Comparison of ENCODE assay signal across 2 cellular contexts in the genomic region with DNA sequence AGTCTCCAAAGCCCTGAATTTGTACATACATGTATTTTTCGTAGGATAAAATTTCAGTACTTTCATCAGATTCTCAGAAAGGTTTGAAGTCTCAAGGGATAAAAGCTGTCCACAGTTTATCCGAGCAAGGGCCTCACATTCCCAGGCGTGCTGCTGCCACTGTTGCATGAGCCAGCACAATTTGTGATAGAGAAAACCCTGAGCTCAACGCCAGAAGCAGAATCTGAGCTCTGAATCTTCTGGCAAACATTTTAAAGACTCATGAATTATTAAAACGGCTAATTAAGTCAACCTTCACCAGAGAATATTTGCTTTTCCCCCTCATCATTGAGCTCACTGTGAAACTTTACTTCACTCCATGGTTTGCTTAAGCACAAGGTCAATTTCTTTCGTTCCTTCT.
TF ChIP-seq lines count a peak whose summit lies in the region.

No MANE protein-coding gene starts in this region.

TF ChIP-seq in HEK293, 187 proteins besides CTCF, POLR2A, EP300 and RAD21 (continued from another document):
- no peak for TF ChIP-seq ZNF501 (tag by site-specific recombination; IDR thresholded peaks at IDR 0.05)
- TF ChIP-seq ZFHX2 (tag by site-specific recombination; conservative IDR thresholded peaks at IDR 0.05), result no peak

TF ChIP-seq in WTC11, 78 proteins besides CTCF, POLR2A, EP300 and RAD21 (continued from another document):
- TF ChIP-seq, protein P1, sequence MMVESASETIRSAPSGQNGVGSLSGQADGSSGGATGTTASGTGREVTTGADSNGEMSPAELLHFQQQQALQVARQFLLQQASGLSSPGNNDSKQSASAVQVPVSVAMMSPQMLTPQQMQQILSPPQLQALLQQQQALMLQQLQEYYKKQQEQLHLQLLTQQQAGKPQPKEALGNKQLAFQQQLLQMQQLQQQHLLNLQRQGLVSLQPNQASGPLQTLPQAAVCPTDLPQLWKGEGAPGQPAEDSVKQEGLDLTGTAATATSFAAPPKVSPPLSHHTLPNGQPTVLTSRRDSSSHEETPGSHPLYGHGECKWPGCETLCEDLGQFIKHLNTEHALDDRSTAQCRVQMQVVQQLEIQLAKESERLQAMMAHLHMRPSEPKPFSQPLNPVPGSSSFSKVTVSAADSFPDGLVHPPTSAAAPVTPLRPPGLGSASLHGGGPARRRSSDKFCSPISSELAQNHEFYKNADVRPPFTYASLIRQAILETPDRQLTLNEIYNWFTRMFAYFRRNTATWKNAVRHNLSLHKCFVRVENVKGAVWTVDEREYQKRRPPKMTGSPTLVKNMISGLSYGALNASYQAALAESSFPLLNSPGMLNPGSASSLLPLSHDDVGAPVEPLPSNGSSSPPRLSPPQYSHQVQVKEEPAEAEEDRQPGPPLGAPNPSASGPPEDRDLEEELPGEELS (CRISPR knock-in tag; IDR thresholded peaks at IDR 0.05), result no peak
